8 cellular contexts compared by ENCODE assay signal in genomic region chr9:104093162-104093561, GRCh38. TPM values are rescaled to one million over a fixed set of nuclear protein-coding genes. Genes with fewer than 3 reads are reported as not detected.
A peak's percentile ranks its signal among the peaks of the same experiment; 100 is the strongest.
DNase-seq lines count a peak whose midpoint lies in the region; ATAC-seq and TF ChIP-seq lines count a peak whose summit lies in the region.

No MANE protein-coding gene starts in this region.

- H3K27ac ChIP-seq in colonic mucosa: peak overlapping the region; percentile 90
- peak overlapping the region; percentile 97 for H3K27ac ChIP-seq in muscle layer of duodenum (ENCODE audit: low read length)

- ATAC-seq in HG02840 (IDR thresholded peaks at IDR 0.05; ENCODE audit: low FRiP score, unreplicated experiment) (no peak), HG02588 (IDR thresholded peaks at IDR 0.05; ENCODE audit: unreplicated experiment) (no peak)

- DNase-seq in GM12864 (ENCODE audit: low read depth): no peak
- peak; percentile 32 for DNase-seq in NCI-H2227 treated with DMSO at 0.1 percent for 48 hours (lab: John Stamatoyannopoulos, UW)
- peak; percentile 19 for DNase-seq in colonic mucosa
- DNase-seq in kidney glomerular epithelial cell (lab: John Stamatoyannopoulos, UW): no peak
- no peak for DNase-seq in NCI-H2029 treated with DMSO at 0.1 percent for 48 hours (lab: John Stamatoyannopoulos, UW)

- TF ChIP-seq CTCF in GM12864 (IDR thresholded peaks at IDR 0.05; ENCODE audit: low read depth, low read length, missing control alignments): no peak
- no peak for TF ChIP-seq CTCF in colonic mucosa (IDR thresholded peaks at IDR 0.05)

- H3K4me3 ChIP-seq in GM12864 (ENCODE audit: low read depth, low read length) (peak overlapping the region; percentile 77), colonic mucosa (peak overlapping the region; percentile 56), muscle layer of duodenum (ENCODE audit: low read depth in 1 of 2, low read length in 2 of 2) (peak overlapping the region; percentile 94)

- H3K9me3 ChIP-seq in colonic mucosa (no peaks in the 10 kb centered on the region), muscle layer of duodenum (ENCODE audit: control insufficient read depth in 1 of 2, low read length in 2 of 2) (no peaks in the 10 kb centered on the region)

- H3K36me3 ChIP-seq in colonic mucosa: no peaks in the 10 kb centered on the region
- peaks cover 0 to 14% of the 10 kb centered on the region in 2 donors for H3K36me3 ChIP-seq in muscle layer of duodenum (ENCODE audit: control insufficient read depth in 1 of 2, insufficient read depth in 2 of 2, low read length in 2 of 2)

- no peaks in the 10 kb centered on the region for H3K27me3 ChIP-seq in colonic mucosa
- no peaks in the 10 kb centered on the region for H3K27me3 ChIP-seq in muscle layer of duodenum (ENCODE audit: low read depth, low read length)

- intact Hi-C loops in colonic mucosa (cut with DNase I): no loop called here

- peak overlapping the region; percentile 48 to 84 for H3K9ac ChIP-seq in colonic mucosa (ENCODE audit: low read depth in 2 of 2, low read length in 2 of 2)

- peaks cover 8% of the 10 kb centered on the region for H3K4me1 ChIP-seq in colonic mucosa
- peaks cover 7 to 30% of the 10 kb centered on the region in 2 donors for H3K4me1 ChIP-seq in muscle layer of duodenum (ENCODE audit: control insufficient read depth in 1 of 2, insufficient read depth in 2 of 2, low read length in 2 of 2)

RNA-seq across cellular contexts. Expression of gene SMC2, which starts 0.9 kb away (rescaled TPM):
- total RNA-seq in colonic mucosa: 10 to 100 TPM; 14.4 to 37.2 TPM

Comparison
In these comparisons a context has a peak if more than half of its experiments do, and no peak if none do; other contexts are left out.
1. DNase-seq: peak in NCI-H2227 treated with DMSO at 0.1 percent for 48 hours (single experiment) and colonic mucosa (single experiment); none in GM12864 (single experiment), kidney glomerular epithelial cell (single experiment) and NCI-H2029 treated with DMSO at 0.1 percent for 48 hours (single experiment).
2. Peak in every context shown above with its lines, with median percentiles within 50 percentile points of each other: H3K4me3 ChIP-seq.